8 cellular contexts compared by ENCODE assay signal in the genomic region with DNA sequence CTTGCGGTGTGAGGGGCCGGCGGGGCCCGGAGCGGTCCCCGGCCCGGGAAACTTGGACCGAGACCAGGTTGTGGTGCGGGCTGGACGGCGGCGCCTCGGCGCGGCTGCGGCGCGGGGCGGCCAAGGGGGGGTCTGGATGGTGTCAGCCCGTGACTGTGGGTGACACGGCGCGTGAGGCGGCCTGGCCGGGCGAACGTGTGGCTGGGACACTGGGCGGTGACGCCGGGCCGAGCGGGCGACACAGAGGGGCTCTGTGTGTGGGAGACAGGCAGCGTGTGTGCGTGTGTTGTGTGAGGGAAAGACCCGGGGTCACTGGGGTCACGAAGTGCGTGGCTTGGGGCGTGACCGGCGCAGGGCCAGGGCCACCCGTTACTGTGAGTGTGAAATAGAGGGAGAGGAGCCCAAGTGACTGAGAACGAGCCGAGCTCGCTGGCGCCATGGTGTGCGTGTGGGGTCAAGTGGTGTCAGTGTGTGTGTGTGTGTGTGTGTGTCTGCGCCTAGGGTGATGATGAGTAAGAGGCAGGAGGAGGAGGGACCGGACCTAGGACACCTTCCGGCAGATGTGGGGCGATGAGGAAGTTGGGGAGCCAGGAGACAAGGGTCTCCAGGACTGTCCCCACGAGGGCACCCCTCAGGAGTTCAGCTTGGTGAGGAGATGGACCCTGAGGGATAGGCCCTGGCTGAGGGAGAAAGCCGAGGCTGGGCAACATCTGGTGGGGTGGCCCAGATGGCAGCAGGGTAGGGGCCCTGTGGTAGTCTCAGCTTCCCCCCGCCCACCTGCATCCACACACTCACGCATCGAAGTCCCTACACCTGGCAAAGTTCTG. TPM values are rescaled to one million over a fixed set of nuclear protein-coding genes. Genes with fewer than 3 reads are reported as not detected.
DNase-seq lines count a peak whose midpoint lies in the region; ATAC-seq, FAIRE-seq and TF ChIP-seq lines count a peak whose summit lies in the region.

No MANE protein-coding gene starts in this region.

- peak overlapping the region; percentile 85 for H3K4me3 Mint-ChIP-seq in central memory CD8-positive, alpha-beta T cell

- TF ChIP-seq POLR2A in H54 (IDR thresholded peaks at IDR 0.05; ENCODE audit: low read depth, low read length) = peak; percentile 86

- H3K4me1 Mint-ChIP-seq in central memory CD8-positive, alpha-beta T cell = peaks cover 46% of the 10 kb centered on the region

- ATAC-seq in central memory CD8-positive, alpha-beta T cell (replicated peaks; ENCODE audit: extremely low read depth, poor library complexity, severe bottlenecking) = peak; percentile 54
- ATAC-seq in left colon (peak; percentile 24), GM21786 (IDR thresholded peaks at IDR 0.05; ENCODE audit: unreplicated experiment) (no peak)

- H3K27me3 Mint-ChIP-seq in central memory CD8-positive, alpha-beta T cell = no peaks in the 10 kb centered on the region

- no peaks in the 10 kb centered on the region for H3K9me3 Mint-ChIP-seq in central memory CD8-positive, alpha-beta T cell

- DNase-seq in EL (peak; percentile 86), H54 (ENCODE audit: insufficient read length, low spot score) (peak; percentile 91), NAMALWA (ENCODE audit: low spot score) (peak; percentile 67), left colon (peak; percentile 70 to 77)
- DNase-seq in activated CD4-positive, CD25-positive, alpha-beta regulatory T cell treated with anti-CD3 and anti-CD28 coated beads, Interleukin-2, amount 50 U/mL, for 16 hours (ENCODE audit: low read depth, low spot score) = peak; percentile 21
- DNase-seq in central memory CD8-positive, alpha-beta T cell (ENCODE audit: low spot score in 2 of 2) = peak; percentile 40 to 65
- peak; percentile 68 for DNase-seq in stimulated activated CD4-positive, alpha-beta T cell treated with anti-CD3 and anti-CD28 coated beads, Interleukin-1b, Interleukin-23, amount 100 ng/mL, for 48 hours

- H3K27ac Mint-ChIP-seq in central memory CD8-positive, alpha-beta T cell (ENCODE audit: low read depth) = peak overlapping the region; percentile 98

- H3K36me3 Mint-ChIP-seq in central memory CD8-positive, alpha-beta T cell (ENCODE audit: insufficient read depth) = peaks cover 26% of the 10 kb centered on the region

- FAIRE-seq in H54 (lab: Jason Lieb, UNC) = no peak

- intact Hi-C loops in left colon (cut with DNase I, micrococcal nuclease) = no loop called here

RNA-seq across cellular contexts. Expression of a gene that starts 0.8 kb away (rescaled TPM):
- total RNA-seq in left colon = 1 to 10 TPM; 2.6 to 3.1 TPM

Comparison
In these comparisons a context has a peak if more than half of its experiments do, and no peak if none do; other contexts are left out.
1. DNase-seq: peak in every context shown above with its lines; median percentile 91 in H54; 86 in EL; 74 in left colon; 68 in stimulated activated CD4-positive, alpha-beta T cell treated with anti-CD3 and anti-CD28 coated beads, Interleukin-1b, Interleukin-23, amount 100 ng/mL, for 48 hours; 67 in NAMALWA; 52 in central memory CD8-positive, alpha-beta T cell; 21 in activated CD4-positive, CD25-positive, alpha-beta regulatory T cell treated with anti-CD3 and anti-CD28 coated beads, Interleukin-2, amount 50 U/mL, for 16 hours.